14 cellular contexts compared by ENCODE assay signal in genomic region chr2:2188344-2189111, GRCh38.
"Had no signal": no experiment of that assay in that cellular context is flagged by ENCODE, and none has a peak within 500 bp of the region (broad histone marks: within the 10 kb centered on the region; RNA-seq: fewer than 3 reads in every experiment).

No MANE protein-coding gene starts in this region.

- H3K9me3 ChIP-seq: adrenal gland, heart right ventricle, right atrium auricular region, uterus had no signal

- DNase-seq: activated CD4-positive, alpha-beta T cell treated with anti-CD3 and anti-CD28 coated beads, Interleukin-2, amount 50 U/mL, for 1 hour; activated CD4-positive, CD25-positive, alpha-beta regulatory T cell; activated naive CD4-positive, alpha-beta T cell treated with anti-CD3 and anti-CD28 coated beads, Interleukin-2, amount 10 ng/mL, durations not matched to agents 7 days and 5 days; adrenal gland; foreskin keratinocyte; heart right ventricle; mammary epithelial cell; mucosa of descending colon; naive thymus-derived CD8-positive, alpha-beta T cell; stomach; uterus had no signal

- H3K27me3 ChIP-seq: adrenal gland, foreskin keratinocyte, right atrium auricular region, uterus had no signal

- H3K4me3 ChIP-seq: adrenal gland, heart right ventricle, mucosa of descending colon, right atrium auricular region, skin epidermis, stomach, uterus had no signal

- H3K36me3 ChIP-seq: adrenal gland, heart right ventricle, right atrium auricular region, stomach, uterus had no signal

- H3K4me1 ChIP-seq: adrenal gland, foreskin keratinocyte, right atrium auricular region, stomach, uterus had no signal

- ATAC-seq: foreskin keratinocyte; heart right ventricle; left lobe of liver; mucosa of descending colon; naive thymus-derived CD8-positive, alpha-beta T cell had no signal

- H3K27ac ChIP-seq: adrenal gland, foreskin keratinocyte, heart right ventricle, right atrium auricular region, skin epidermis, stomach, uterus had no signal
